ENCODE assay signal across 9 cellular contexts in the genomic region with DNA sequence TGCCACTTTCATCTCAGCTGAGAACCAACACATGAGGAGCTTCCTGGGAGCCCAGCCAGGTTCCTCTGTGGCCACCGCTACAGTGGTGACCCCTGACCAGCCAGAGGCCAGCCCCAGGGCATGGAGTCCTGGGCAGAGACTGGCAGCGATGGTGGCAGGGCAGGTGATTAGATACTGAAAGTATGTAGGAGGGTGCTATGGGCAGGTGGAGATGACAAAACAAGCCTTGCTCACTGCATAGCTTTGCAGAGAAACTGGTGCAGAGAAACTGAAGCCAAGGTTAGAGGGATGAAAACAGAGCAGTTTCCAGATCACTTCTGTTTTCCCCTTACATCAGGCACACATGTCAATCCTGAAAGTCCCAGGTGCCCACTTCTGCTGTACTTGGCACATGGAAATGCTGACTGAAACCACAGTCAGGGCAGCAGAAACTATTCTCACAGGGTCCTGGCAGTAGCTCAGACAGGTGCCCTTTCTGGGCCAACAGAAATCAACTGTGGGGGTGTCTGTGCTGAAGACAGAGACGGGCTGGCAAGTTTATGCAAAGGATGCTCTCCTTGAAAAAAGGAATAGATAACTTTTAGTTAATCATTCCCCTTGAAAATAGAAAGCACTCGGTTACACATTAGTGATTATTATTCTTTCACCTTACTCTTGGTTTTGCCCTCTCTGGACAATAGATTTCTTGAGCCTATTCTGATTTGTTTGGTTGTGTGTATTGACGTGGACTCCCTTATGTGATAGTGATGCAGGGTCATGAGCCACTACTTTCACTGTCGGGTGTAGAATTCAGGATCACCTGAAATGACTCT.
A peak's percentile ranks its signal among the peaks of the same experiment; 100 is the strongest.
DNase-seq lines count a peak whose midpoint lies in the region; ATAC-seq and TF ChIP-seq lines count a peak whose summit lies in the region.
"Had no signal": no experiment of that assay in that cellular context is flagged by ENCODE, and none has a peak within 500 bp of the region (broad histone marks: within the 10 kb centered on the region; RNA-seq: fewer than 3 reads in every experiment).

No MANE protein-coding gene starts in this region.

- H3K27me3 ChIP-seq in GM06990 (replicated peaks; ENCODE audit: control insufficient read depth, insufficient read depth, low read length) (no peaks in the 10 kb centered on the region), duodenal mucosa (ENCODE audit: control insufficient read depth in 1 of 2, insufficient read depth in 2 of 2, low read length in 2 of 2) (no peaks in the 10 kb centered on the region)

- no peaks in the 10 kb centered on the region for H3K36me3 ChIP-seq in GM06990 (ENCODE audit: control insufficient read depth, insufficient read depth, low read length)
- H3K36me3 ChIP-seq in duodenal mucosa (ENCODE audit: control insufficient read depth in 1 of 2, insufficient read depth in 2 of 2, low read length in 2 of 2): no peaks in the 10 kb centered on the region

- no peak overlapping the region for H3K9ac ChIP-seq in duodenal mucosa (ENCODE audit: low read depth in 1 of 2, low read length in 2 of 2)

- H3K4me1 ChIP-seq in duodenal mucosa (ENCODE audit: control insufficient read depth in 1 of 2, insufficient read depth in 2 of 2, low read length in 2 of 2): peaks cover under 1 to 3% of the 10 kb centered on the region in 2 donors

- H3K4me3 ChIP-seq in GM06990 (replicated peaks; ENCODE audit: low read depth, low read length) (no peak overlapping the region), duodenal mucosa (ENCODE audit: low read depth in 1 of 2, low read length in 2 of 2) (no peak overlapping the region)

- H3K27ac ChIP-seq in duodenal mucosa (ENCODE audit: low read depth, low read length): peak overlapping the region; percentile 8

- ATAC-seq in GM19438 (IDR thresholded peaks at IDR 0.05; ENCODE audit: low read depth, unreplicated experiment): peak; percentile 81
- peak; percentile 72 for ATAC-seq in HG03139 (IDR thresholded peaks at IDR 0.05; ENCODE audit: unreplicated experiment)

- no peaks in the 10 kb centered on the region for H3K9me3 ChIP-seq in duodenal mucosa (ENCODE audit: control insufficient read depth in 1 of 2, low read length in 2 of 2)

- TF ChIP-seq CTCF in GM06990 (IDR thresholded peaks at IDR 0.05; ENCODE audit: insufficient read depth, low read length, poor library complexity, severe bottlenecking): no peak

- DNase-seq in GM06990 (ENCODE audit: extremely low read depth, insufficient read length) (peak; percentile 10), NCI-H1930 (lab: John Stamatoyannopoulos, UW) (no peak), NCI-H69 (lab: John Stamatoyannopoulos, UW) (no peak), midbrain (lab: John Stamatoyannopoulos, UW) (no peak)
- no peak for DNase-seq in activated effector memory CD4-positive, alpha-beta T cell treated with Interleukin-2 at 50 U/mL for 16 hours
- DNase-seq: natural killer cell had no signal
